Comparison of ENCODE assay signal across 10 cellular contexts in genomic region chr3:139533781-139534443, GRCh38. TPM values are rescaled to one million over a fixed set of nuclear protein-coding genes. Genes with fewer than 3 reads are reported as not detected.
A peak's percentile ranks its signal among the peaks of the same experiment; 100 is the strongest.
DNase-seq lines count a peak whose midpoint lies in the region; ATAC-seq and TF ChIP-seq lines count a peak whose summit lies in the region.
"Had no signal": no experiment of that assay in that cellular context is flagged by ENCODE, and none has a peak within 500 bp of the region (broad histone marks: within the 10 kb centered on the region; RNA-seq: fewer than 3 reads in every experiment).

No MANE protein-coding gene starts in this region.

- TF ChIP-seq POLR2A in prostate gland (IDR thresholded peaks at IDR 0.05), result no peak

- H3K27ac ChIP-seq in prostate gland, result peak overlapping the region; percentile 20

- WGBS in prostate gland, result 13% methylated on average over 15 of the region's 15 CpGs

- H3K9me3 ChIP-seq in prostate gland, result no peaks in the 10 kb centered on the region

- no peaks in the 10 kb centered on the region for H3K9me3 Mint-ChIP-seq in activated T-cell treated with anti-CD3 and anti-CD28 coated beads, Interleukin-2, amount 50 U/mL, for 4 hours
- H3K9me3 Mint-ChIP-seq: naive B cell had no signal

- TF ChIP-seq CTCF in epithelial cell of proximal tubule (conservative IDR thresholded peaks at IDR 0.05; ENCODE audit: low read depth, low read length), result no peak
- TF ChIP-seq CTCF in prostate gland (IDR thresholded peaks at IDR 0.05), result no peak

- no peaks in the 10 kb centered on the region for H3K36me3 ChIP-seq in prostate gland

- no peaks in the 10 kb centered on the region for H3K27me3 ChIP-seq in prostate gland (replicated peaks; ENCODE audit: insufficient read depth)

- H3K4me1 ChIP-seq in prostate gland (replicated peaks), result no peaks in the 10 kb centered on the region

- peaks cover under 1% of the 10 kb centered on the region for H3K4me1 Mint-ChIP-seq in activated T-cell treated with anti-CD3 and anti-CD28 coated beads, Interleukin-2, amount 50 U/mL, for 4 hours (ENCODE audit: low read depth)

- no peaks in the 10 kb centered on the region for H3K36me3 Mint-ChIP-seq in activated T-cell treated with anti-CD3 and anti-CD28 coated beads, Interleukin-2, amount 50 U/mL, for 4 hours (ENCODE audit: insufficient read depth)
- H3K36me3 Mint-ChIP-seq: naive B cell had no signal

- H3K4me3 ChIP-seq in epithelial cell of proximal tubule (ENCODE audit: low read depth, low read length) (no peak overlapping the region), prostate gland (no peak overlapping the region)

- intact Hi-C loops in Right ventricle myocardium superior (cut with DNase I) (no loop called here), cardiac septum (cut with DNase I) (no loop called here), prostate gland (cut with DNase I) (no loop called here)

- H3K27me3 Mint-ChIP-seq in activated T-cell treated with anti-CD3 and anti-CD28 coated beads, Interleukin-2, amount 50 U/mL, for 4 hours (ENCODE audit: low read depth), result peaks cover 27% of the 10 kb centered on the region

- ATAC-seq in Right ventricle myocardium superior (ENCODE audit: poor library complexity), result no peak
- no peak for ATAC-seq in activated T-cell treated with anti-CD3 and anti-CD28 coated beads, Interleukin-2, amount 50 U/mL, for 4 hours

- no peak overlapping the region for H3K4me3 Mint-ChIP-seq in activated T-cell treated with anti-CD3 and anti-CD28 coated beads, Interleukin-2, amount 50 U/mL, for 4 hours
- H3K4me3 Mint-ChIP-seq: naive B cell had no signal

- DNase-seq in Right ventricle myocardium superior, result peak; percentile 55
- no peak for DNase-seq in cardiac septum (ENCODE audit: low spot score)
- peak; percentile 89 to 91 for DNase-seq in NCI-H524 (lab: John Stamatoyannopoulos, UW)
- peak; percentile 10 for DNase-seq in epithelial cell of proximal tubule (ENCODE audit: low read depth)
- DNase-seq in prostate gland (ENCODE audit: low spot score), result no peak
- no peak for DNase-seq in activated T-cell treated with anti-CD3 and anti-CD28 coated beads, Interleukin-2, amount 50 U/mL, for 4 hours
- no peak for DNase-seq in 8988T
- no peak for DNase-seq in NCI-H510A treated with DMSO at 0.1 percent for 48 hours (lab: John Stamatoyannopoulos, UW)
- DNase-seq: naive B cell had no signal

RNA-seq across cellular contexts. Expression of gene RBP1, which starts 5.6 kb away (rescaled TPM):
- total RNA-seq in Right ventricle myocardium superior (27.9 TPM), cardiac septum (9.3 TPM), epithelial cell of proximal tubule (68.0 and 250 TPM in 2 replicates), prostate gland (10 to 100 TPM in 1 of 2 donors, 1 to 10 TPM in 1; 7.3 to 53.3 TPM)
- under 1 TPM in 1 of 3 donors, not detected in 2; 0.63 TPM for total RNA-seq in activated T-cell treated with anti-CD3 and anti-CD28 coated beads, Interleukin-2, amount 50 U/mL, for 4 hours
- total RNA-seq: T-helper 1 cell treated with Interleukin-12 subunit alpha and Interleukin-12 subunit beta and Interleukin-4 antibody, amounts not matched to agents 30 ng/mL and 1 ng/mL, for 36 hours had no signal

RNA-seq across cellular contexts. Expression of gene RBP2, which starts 57.6 kb away (rescaled TPM):
- total RNA-seq in Right ventricle myocardium superior (not detected), cardiac septum (not detected), epithelial cell of proximal tubule (not detected in 2 replicates), prostate gland (not detected)
- total RNA-seq in activated T-cell treated with anti-CD3 and anti-CD28 coated beads, Interleukin-2, amount 50 U/mL, for 4 hours, result not detected
- total RNA-seq: T-helper 1 cell treated with Interleukin-12 subunit alpha and Interleukin-12 subunit beta and Interleukin-4 antibody, amounts not matched to agents 30 ng/mL and 1 ng/mL, for 36 hours had no signal

Comparison
In these comparisons a context has a peak if more than half of its experiments do, and no peak if none do; other contexts are left out.
1. DNase-seq: peak in Right ventricle myocardium superior (single experiment), NCI-H524 (2 of 2) and epithelial cell of proximal tubule (single experiment); none in cardiac septum (single experiment), prostate gland (single experiment), activated T-cell treated with anti-CD3 and anti-CD28 coated beads, Interleukin-2, amount 50 U/mL, for 4 hours (single experiment), 8988T (single experiment) and NCI-H510A treated with DMSO at 0.1 percent for 48 hours (single experiment).